12 cellular contexts compared by ENCODE assay signal in the genomic region with DNA sequence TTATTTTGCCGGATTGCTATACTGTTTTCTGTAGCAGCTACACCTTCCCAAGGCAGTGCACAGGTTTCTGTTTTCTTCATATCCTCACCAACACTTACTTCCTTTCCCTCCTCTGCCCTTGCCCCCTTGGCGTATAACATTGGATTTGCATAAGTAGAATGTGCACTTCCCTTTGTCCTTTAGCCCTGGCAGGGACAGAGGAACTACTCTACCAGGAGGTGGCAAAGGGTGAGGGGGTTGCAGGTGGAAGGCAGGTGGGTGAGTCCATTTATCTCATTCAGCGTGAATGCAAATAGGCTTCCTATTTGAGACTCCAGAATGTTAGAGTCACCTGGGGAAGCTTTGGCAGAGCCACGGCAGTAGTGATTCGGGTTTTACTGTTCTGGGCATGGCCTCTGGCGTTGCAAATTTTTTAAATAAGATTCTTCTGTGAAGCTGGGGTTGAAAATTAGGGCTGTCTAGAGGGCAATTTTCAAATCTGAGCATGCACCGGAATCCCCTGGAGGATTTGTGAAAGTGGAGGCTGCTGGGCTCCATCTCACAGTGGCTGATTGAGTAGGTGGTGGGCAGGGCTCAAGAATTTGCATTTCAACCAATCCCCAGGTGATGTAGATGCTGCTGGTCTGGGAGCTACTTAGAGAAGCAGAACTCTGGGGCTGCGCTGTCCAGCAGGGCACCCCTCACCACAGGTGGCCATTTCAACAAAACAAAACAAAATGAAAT.
A peak's percentile ranks its signal among the peaks of the same experiment; 100 is the strongest.
DNase-seq lines count a peak whose midpoint lies in the region; ATAC-seq and TF ChIP-seq lines count a peak whose summit lies in the region.
"Had no signal": no experiment of that assay in that cellular context is flagged by ENCODE, and none has a peak within 500 bp of the region (broad histone marks: within the 10 kb centered on the region; RNA-seq: fewer than 3 reads in every experiment).

No MANE protein-coding gene starts in this region.

- no peak for TF ChIP-seq CTCF in H9 (conservative IDR thresholded peaks at IDR 0.05)

- no peaks in the 10 kb centered on the region for H3K9me3 ChIP-seq in H9 (ENCODE audit: control insufficient read depth, low read depth, low read length)

- H3K36me3 ChIP-seq in mesendoderm (ENCODE audit: control insufficient read depth, insufficient read depth, low read length), result no peaks in the 10 kb centered on the region

- peaks cover 24 to 26% of the 10 kb centered on the region in 2 experiments for H3K4me1 Mint-ChIP-seq in H9

- H2BK20ac ChIP-seq in H9 (ENCODE audit: low read depth, low read length, poor library complexity, severe bottlenecking), result no peak overlapping the region

- H3K27ac Mint-ChIP-seq in H9, result peak overlapping the region in 2 of 3 experiments; percentile 73 to 90; a peak in 5 of 7 replicates
- H3K27ac Mint-ChIP-seq: mesothelial cell of epicardium had no signal

- H2BK5ac ChIP-seq in H9 (ENCODE audit: insufficient read length, low read length) (no peak overlapping the region), mesendoderm (ENCODE audit: low read length) (no peak overlapping the region)

- H3K4ac ChIP-seq in H9 (ENCODE audit: low read depth, low read length) (no peak overlapping the region), mesendoderm (ENCODE audit: low read depth, low read length) (no peak overlapping the region)

- H3K79me1 ChIP-seq in H9 (ENCODE audit: insufficient read depth, low read depth, low read length, poor library complexity, severe bottlenecking) (no peaks in the 10 kb centered on the region), mesendoderm (ENCODE audit: low read length) (no peaks in the 10 kb centered on the region)

- H3K36me3 Mint-ChIP-seq in H9 (ENCODE audit: insufficient read depth in 1 of 3, low read depth in 3 of 3), result peaks cover 0 to 4% (median 2%) of the 10 kb centered on the region in 3 experiments; a peak in 2 of 7 replicates
- H3K36me3 Mint-ChIP-seq: mesothelial cell of epicardium had no signal

- H3K4me2 ChIP-seq in H9 (ENCODE audit: insufficient read depth, insufficient read length, low read length), result peak overlapping the region; percentile 2
- H3K4me2 ChIP-seq in mesendoderm (ENCODE audit: low read length), result no peak overlapping the region

- H3K23me2 ChIP-seq in H9 (ENCODE audit: insufficient read length, low read depth, low read length, poor library complexity, severe bottlenecking), result no peaks in the 10 kb centered on the region

- H3K27ac ChIP-seq in H9 (ENCODE audit: insufficient read length, low read depth, low read length), result no peak overlapping the region
- no peak overlapping the region for H3K27ac ChIP-seq in mesendoderm (ENCODE audit: low read depth, low read length)

- no peak overlapping the region for H3K9ac ChIP-seq in H9 (ENCODE audit: extremely low read depth, insufficient read length, low read length)
- H3K9ac ChIP-seq in mesendoderm (ENCODE audit: low read length), result no peak overlapping the region

- no peak overlapping the region for H3K14ac ChIP-seq in H9 (ENCODE audit: insufficient read depth, low read length)

- H3K4me3 ChIP-seq in mesendoderm (ENCODE audit: low read length), result no peak overlapping the region

- H2AFZ ChIP-seq in H9 (ENCODE audit: low read length), result no peak overlapping the region

- peaks cover 6% of the 10 kb centered on the region; the same call in 1 of the 2 replicates for H3K4me1 ChIP-seq in H9 (ENCODE audit: insufficient read depth, low read length)
- no peaks in the 10 kb centered on the region for H3K4me1 ChIP-seq in mesendoderm (ENCODE audit: control insufficient read depth, low read depth, low read length)

- H3K4me3 Mint-ChIP-seq in H9, result peak overlapping the region; percentile 38 to 67
- H3K4me3 Mint-ChIP-seq: mesothelial cell of epicardium had no signal

- H2AK5ac ChIP-seq in H9 (ENCODE audit: insufficient read length, low read length), result no peak overlapping the region
- no peak overlapping the region for H2AK5ac ChIP-seq in mesendoderm (ENCODE audit: low read length)

- no peak overlapping the region for H3K23ac ChIP-seq in H9 (ENCODE audit: insufficient read length, low read depth, low read length)
- H3K23ac ChIP-seq in mesendoderm (ENCODE audit: low read length), result no peak overlapping the region

- H3K9me3 Mint-ChIP-seq in H9, result no peaks in the 10 kb centered on the region
- H3K9me3 Mint-ChIP-seq: mesothelial cell of epicardium had no signal

- H3K79me2 ChIP-seq in H9 (ENCODE audit: insufficient read depth, low read length) (no peaks in the 10 kb centered on the region), mesendoderm (ENCODE audit: control insufficient read depth, insufficient read depth, low read length) (no peaks in the 10 kb centered on the region)

- no peak overlapping the region for H4K91ac ChIP-seq in H9 (ENCODE audit: insufficient read length, low read depth, low read length)

- H3K27me3 ChIP-seq in H9 (ENCODE audit: insufficient read depth, low read length) (no peaks in the 10 kb centered on the region), mesendoderm (ENCODE audit: insufficient read depth, low read length, poor library complexity) (no peaks in the 10 kb centered on the region)

- H4K20me1 ChIP-seq in H9 (ENCODE audit: control insufficient read depth, insufficient read depth, insufficient read length), result no peaks in the 10 kb centered on the region

- peaks cover 9% of the 10 kb centered on the region for H3K27me3 Mint-ChIP-seq in H9 (ENCODE audit: low read depth)

- H4K8ac ChIP-seq in H9 (replicated peaks; ENCODE audit: insufficient read length, low read depth, low read length) (no peak overlapping the region), mesendoderm (ENCODE audit: low read depth, low read length) (no peak overlapping the region)

- WGBS in H9 (ENCODE audit: extremely low coverage, insufficient read length, low lambda C conversion rate), result no CpG with 5 or more reads among the region's 8 CpGs
- no CpG with 5 or more reads among the region's 8 CpGs for WGBS in mesendoderm (ENCODE audit: extremely low coverage, insufficient coverage, low lambda C conversion rate)

- H3K18ac ChIP-seq in H9 (ENCODE audit: insufficient read length, low read depth, low read length), result no peak overlapping the region
- H3K18ac ChIP-seq in mesendoderm (ENCODE audit: low read length), result no peak overlapping the region

- H2BK120ac ChIP-seq in H9 (ENCODE audit: low read depth, low read length, poor library complexity, severe bottlenecking) (no peak overlapping the region), mesendoderm (ENCODE audit: low read depth, low read length) (no peak overlapping the region)

- H2BK15ac ChIP-seq in H9 (ENCODE audit: low read depth, low read length) (no peak overlapping the region), mesendoderm (replicated peaks; ENCODE audit: low read depth) (no peak overlapping the region)

- DNase-seq in H9, result peak; percentile 50
- DNase-seq in mesendoderm, result peak; percentile 10
- no peak for DNase-seq in activated gamma-delta T cell (lab: John Stamatoyannopoulos, UW)
- no peak for DNase-seq in NOMO-1 treated with DMSO at 0.1 percent for 48 hours (lab: John Stamatoyannopoulos, UW; ENCODE audit: unreplicated experiment)
- DNase-seq: erythroblast; NCI-H1048; stimulated activated CD4-positive, alpha-beta T cell treated with anti-CD3 and anti-CD28 coated beads, Interleukin-4, amount 100 ng/mL, for 4 hours had no signal

- H2BK12ac ChIP-seq in H9 (ENCODE audit: insufficient read length, low read depth, low read length), result no peak overlapping the region

- ATAC-seq in GM19043 (IDR thresholded peaks at IDR 0.05; ENCODE audit: low read depth, unreplicated experiment), result peak; percentile 56
- peak; percentile 63 for ATAC-seq in HG03521 (IDR thresholded peaks at IDR 0.05; ENCODE audit: unreplicated experiment)
- ATAC-seq in SK-N-SH treated with all-trans-retinoic acid at 6 μM for 48 hours, result no peak
- ATAC-seq in activated CD4-positive, CD25-positive, alpha-beta regulatory T cell treated with anti-CD3 and anti-CD28 coated beads, Interleukin-2, amount 50 U/mL, for 24 hours, result no peak

- H3K56ac ChIP-seq in H9 (ENCODE audit: insufficient read length, low read depth, low read length) (no peak overlapping the region), mesendoderm (ENCODE audit: low read length) (no peak overlapping the region)

- H3T11ph ChIP-seq in H9 (ENCODE audit: low read length), result no peak overlapping the region

- H4K5ac ChIP-seq in H9 (ENCODE audit: insufficient read length, low read depth, low read length), result no peak overlapping the region
- H4K5ac ChIP-seq in mesendoderm (ENCODE audit: low read length), result no peak overlapping the region

TF ChIP-seq in SK-N-SH treated with all-trans-retinoic acid at 6 μM for 48 hours, 23 proteins besides CTCF, POLR2A, EP300 and RAD21:
- TF ChIP-seq ZFP30 (CRISPR knock-in tag; IDR thresholded peaks at IDR 0.05) (no peak), ARNTL (CRISPR knock-in tag; IDR thresholded peaks at IDR 0.05; ENCODE audit: borderline replicate concordance, low read depth) (no peak), PPARA (CRISPR knock-in tag; IDR thresholded peaks at IDR 0.05; ENCODE audit: borderline replicate concordance) (no peak), BACH2 (CRISPR knock-in tag; IDR thresholded peaks at IDR 0.05; ENCODE audit: borderline replicate concordance) (no peak), TCF4 (CRISPR knock-in tag; IDR thresholded peaks at IDR 0.05; ENCODE audit: borderline replicate concordance) (no peak), TOX (CRISPR knock-in tag; IDR thresholded peaks at IDR 0.05; ENCODE audit: borderline replicate concordance) (no peak)
TF ChIP-seq in SK-N-SH treated with all-trans-retinoic acid at 6 μM for 48 hours: peak in this region for 0.

Comparison
In these comparisons a context has a peak if more than half of its experiments do, and no peak if none do; other contexts are left out.
1. ATAC-seq: peak in GM19043 (single experiment) and HG03521 (single experiment); none in SK-N-SH treated with all-trans-retinoic acid at 6 μM for 48 hours (single experiment) and activated CD4-positive, CD25-positive, alpha-beta regulatory T cell treated with anti-CD3 and anti-CD28 coated beads, Interleukin-2, amount 50 U/mL, for 24 hours (0 of 2).
2. DNase-seq: peak in H9 (single experiment) and mesendoderm (single experiment); none in activated gamma-delta T cell (single experiment) and NOMO-1 treated with DMSO at 0.1 percent for 48 hours (single experiment).